Comparison of ENCODE assay signal across 14 cellular contexts in the genomic region with DNA sequence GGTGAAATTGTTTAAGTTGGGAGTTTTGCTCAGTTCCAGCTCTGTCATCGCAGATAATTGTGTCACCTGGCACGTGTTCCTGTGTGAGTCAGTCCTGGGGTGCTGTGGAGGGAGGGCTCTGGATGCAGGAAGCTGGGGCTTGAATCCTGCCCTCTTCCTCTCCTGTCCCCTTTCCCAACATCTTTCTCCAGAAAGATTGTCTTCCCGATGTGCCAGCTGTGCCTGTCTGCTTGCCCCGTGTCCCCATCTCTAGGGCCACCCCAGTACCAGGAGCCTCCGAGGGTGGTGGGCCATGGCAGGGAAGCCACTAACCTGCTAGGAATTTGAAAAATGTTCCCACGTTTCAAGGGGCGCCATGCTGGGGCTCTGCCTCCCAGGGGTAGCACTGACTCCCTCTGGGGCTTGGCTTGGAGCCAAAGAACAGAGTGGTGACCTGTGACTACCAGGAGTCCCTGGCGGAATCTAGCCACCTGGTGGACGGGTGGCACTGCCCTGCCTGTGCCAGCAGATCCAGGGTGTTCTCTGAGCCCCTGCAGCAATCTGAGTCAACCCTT.
DNase-seq lines count a peak whose midpoint lies in the region; ATAC-seq, FAIRE-seq and TF ChIP-seq lines count a peak whose summit lies in the region.
"Had no signal": no experiment of that assay in that cellular context is flagged by ENCODE, and none has a peak within 500 bp of the region (broad histone marks: within the 10 kb centered on the region; RNA-seq: fewer than 3 reads in every experiment).

No MANE protein-coding gene starts in this region.

- H3K27me3 ChIP-seq in body of pancreas, result peaks cover 0 to 8% of the 10 kb centered on the region in 2 donors
- no peaks in the 10 kb centered on the region for H3K27me3 ChIP-seq in pancreas
- H3K27me3 ChIP-seq in upper lobe of right lung, result peaks cover 46% of the 10 kb centered on the region
- H3K27me3 ChIP-seq: sigmoid colon had no signal

- ATAC-seq in body of pancreas, result no peak
- peak; percentile 39 to 54 (median 50) for ATAC-seq in pancreas
- no peak for ATAC-seq in upper lobe of right lung
- no peak for ATAC-seq in GM21515 (IDR thresholded peaks at IDR 0.05; ENCODE audit: unreplicated experiment)
- ATAC-seq: T-cell had no signal

- intact Hi-C loops in body of pancreas (cut with DNase I) (no loop called here), pancreas (cut with DNase I) (no loop called here), upper lobe of right lung (cut with DNase I) (no loop called here)

- no peak overlapping the region for H3K4me3 ChIP-seq in body of pancreas
- H3K4me3 ChIP-seq in pancreas, result no peak overlapping the region
- no peak overlapping the region for H3K4me3 ChIP-seq in upper lobe of right lung
- H3K4me3 ChIP-seq: sigmoid colon had no signal

- H3K9me3 ChIP-seq in body of pancreas, result no peaks in the 10 kb centered on the region
- no peaks in the 10 kb centered on the region for H3K9me3 ChIP-seq in pancreas
- no peaks in the 10 kb centered on the region for H3K9me3 ChIP-seq in upper lobe of right lung
- H3K9me3 ChIP-seq: sigmoid colon had no signal

- WGBS in body of pancreas, 2 donors, result 21 to 30% methylated on average over 3 to 9 of the region's 9 CpGs
- WGBS in pancreas, 2 donors, result 29 to 31% methylated on average over 9 of the region's 9 CpGs

- no peak for FAIRE-seq in pancreas (lab: Jason Lieb, UNC)

- no peaks in the 10 kb centered on the region for H3K36me3 ChIP-seq in body of pancreas (replicated peaks in 1 of 2; ENCODE audit: insufficient read depth in 1 of 2, low read depth in 2 of 2)
- no peaks in the 10 kb centered on the region for H3K36me3 ChIP-seq in pancreas
- H3K36me3 ChIP-seq in upper lobe of right lung, result no peaks in the 10 kb centered on the region

- peak in 3 of 7 experiments; percentile 8 to 21 (median 12) for TF ChIP-seq CTCF in body of pancreas (IDR thresholded peaks at IDR 0.05)
- no peak for TF ChIP-seq CTCF in pancreas (IDR thresholded peaks at IDR 0.05)
- TF ChIP-seq CTCF in upper lobe of right lung (IDR thresholded peaks at IDR 0.05), result no peak

- DNase-seq in NCI-H1417 (lab: John Stamatoyannopoulos, UW) (peak in 2 of 3 experiments; percentile 27 to 64), NCI-H1417 treated with DMSO at 0.1 percent for 48 hours (lab: John Stamatoyannopoulos, UW) (no peak), M059J (ENCODE audit: low read depth) (peak; percentile 66), body of pancreas (peak; percentile 34 to 66 (median 46)), pancreas (peak in 5 of 6 donors; percentile 25 to 69 (median 53)), GM03348 (ENCODE audit: low spot score) (no peak), upper lobe of right lung (no peak)
- DNase-seq: activated CD4-positive, CD25-positive, alpha-beta regulatory T cell; GOT3; NCI-H2081 treated with DMSO at 0.1 percent for 48 hours; sigmoid colon; stimulated activated CD4-positive, alpha-beta T cell treated with anti-CD3 and anti-CD28 coated beads, Interleukin-4, amount 100 ng/mL, for 1 hour; T-cell had no signal

- H3K4me1 ChIP-seq in body of pancreas (peaks cover 12% of the 10 kb centered on the region), pancreas (peaks cover 0 to 9% (median 5%) of the 10 kb centered on the region in 3 donors), upper lobe of right lung (no peaks in the 10 kb centered on the region)
- H3K4me1 ChIP-seq: sigmoid colon had no signal

- no peak for TF ChIP-seq POLR2A in body of pancreas (IDR thresholded peaks at IDR 0.05)

- H3K27ac ChIP-seq in body of pancreas (no peak overlapping the region), pancreas (no peak overlapping the region), upper lobe of right lung (no peak overlapping the region)
- H3K27ac ChIP-seq: sigmoid colon had no signal

Comparison
In these comparisons a context has a peak if more than half of its experiments do, and no peak if none do; other contexts are left out.
1. DNase-seq: peak in NCI-H1417 (2 of 3), M059J (single experiment), body of pancreas (4 of 4) and pancreas (5 of 6); none in NCI-H1417 treated with DMSO at 0.1 percent for 48 hours (single experiment), GM03348 (single experiment) and upper lobe of right lung (single experiment).
2. ATAC-seq: peak in pancreas (4 of 4); none in body of pancreas (single experiment), upper lobe of right lung (single experiment) and GM21515 (single experiment).